ENCODE assay signal across 8 cellular contexts in genomic region chr2:36780231-36780808, GRCh38.
DNase-seq lines count a peak whose midpoint lies in the region; ATAC-seq and TF ChIP-seq lines count a peak whose summit lies in the region.

No MANE protein-coding gene starts in this region.

- no peaks in the 10 kb centered on the region for H3K9me2 ChIP-seq in SU-DHL-6 (replicated peaks; ENCODE audit: insufficient read depth, low read length)

- H3K27ac ChIP-seq in SU-DHL-6 (ENCODE audit: low read depth, low read length): no peak overlapping the region
- no peak overlapping the region for H3K27ac ChIP-seq in parathyroid adenoma

- peak; percentile 50 for ATAC-seq in GM21367 (IDR thresholded peaks at IDR 0.05; ENCODE audit: unreplicated experiment)
- no peak for ATAC-seq in HG03196 (IDR thresholded peaks at IDR 0.05; ENCODE audit: unreplicated experiment)

- no peak overlapping the region for H3K9ac ChIP-seq in SU-DHL-6 (ENCODE audit: low read length)
- no peak overlapping the region for H3K9ac ChIP-seq in parathyroid adenoma

- H3K79me2 ChIP-seq in SU-DHL-6 (ENCODE audit: insufficient read depth, low read length) (no peaks in the 10 kb centered on the region), parathyroid adenoma (no peaks in the 10 kb centered on the region)

- no peak overlapping the region for H2AFZ ChIP-seq in SU-DHL-6 (ENCODE audit: low read depth, low read length, severe bottlenecking)
- H2AFZ ChIP-seq in parathyroid adenoma: no peak overlapping the region

- no peaks in the 10 kb centered on the region for H3K36me3 ChIP-seq in SU-DHL-6 (ENCODE audit: low read length)
- H3K36me3 ChIP-seq in parathyroid adenoma (ENCODE audit: control insufficient read depth, insufficient read depth, low read length): no peaks in the 10 kb centered on the region

- peak; percentile 31 for DNase-seq in DMS153 (lab: John Stamatoyannopoulos, UW)
- peak; percentile 67 for DNase-seq in NB4 (ENCODE audit: low read depth)
- peak; percentile 72 for DNase-seq in fibroblast of villous mesenchyme (ENCODE audit: low read depth)
- DNase-seq in stimulated activated CD4-positive, alpha-beta T cell treated with anti-CD3 and anti-CD28 coated beads, Interleukin-1b, Interleukin-23, amount 100 ng/mL, for 48 hours: no peak

- H3K4me2 ChIP-seq in SU-DHL-6 (ENCODE audit: low read depth, low read length, poor library complexity, severe bottlenecking) (no peak overlapping the region), parathyroid adenoma (ENCODE audit: low read length) (no peak overlapping the region)

- H3K27me3 ChIP-seq in SU-DHL-6 (ENCODE audit: low read length): no peaks in the 10 kb centered on the region
- H3K27me3 ChIP-seq in parathyroid adenoma (ENCODE audit: control insufficient read depth, insufficient read depth, low read length): no peaks in the 10 kb centered on the region

- TF ChIP-seq CTCF in NB4 (IDR thresholded peaks at IDR 0.05; ENCODE audit: low read depth, low read length) (peak; percentile 76), SU-DHL-6 (IDR thresholded peaks at IDR 0.05; ENCODE audit: insufficient read depth, low read length, poor library complexity, severe bottlenecking) (peak; percentile 76), fibroblast of villous mesenchyme (IDR thresholded peaks at IDR 0.05; ENCODE audit: insufficient read depth, low read depth, low read length) (peak; percentile 82), parathyroid adenoma (IDR thresholded peaks at IDR 0.05) (peak; percentile 76)

- H3K9me3 ChIP-seq in SU-DHL-6 (ENCODE audit: insufficient read depth, low read length) (no peaks in the 10 kb centered on the region), parathyroid adenoma (ENCODE audit: control insufficient read depth, low read length) (no peaks in the 10 kb centered on the region)

- H3K4me1 ChIP-seq in parathyroid adenoma: no peaks in the 10 kb centered on the region

- TF ChIP-seq POLR2A in NB4 (IDR thresholded peaks at IDR 0.05; ENCODE audit: extremely low read depth, insufficient read length): no peak

- no peaks in the 10 kb centered on the region for H4K20me1 ChIP-seq in SU-DHL-6 (ENCODE audit: low read depth, low read length)

- H3K4me3 ChIP-seq in NB4 (ENCODE audit: low read depth, low read length) (no peak overlapping the region), SU-DHL-6 (ENCODE audit: insufficient read depth, low read length, poor library complexity, severe bottlenecking) (no peak overlapping the region), fibroblast of villous mesenchyme (ENCODE audit: low read depth, low read length) (peak overlapping the region; percentile 34), parathyroid adenoma (ENCODE audit: low read depth, low read length) (no peak overlapping the region)

- no peaks in the 10 kb centered on the region for H3F3A ChIP-seq in SU-DHL-6 (ENCODE audit: insufficient read depth)
